In the genomic region with DNA sequence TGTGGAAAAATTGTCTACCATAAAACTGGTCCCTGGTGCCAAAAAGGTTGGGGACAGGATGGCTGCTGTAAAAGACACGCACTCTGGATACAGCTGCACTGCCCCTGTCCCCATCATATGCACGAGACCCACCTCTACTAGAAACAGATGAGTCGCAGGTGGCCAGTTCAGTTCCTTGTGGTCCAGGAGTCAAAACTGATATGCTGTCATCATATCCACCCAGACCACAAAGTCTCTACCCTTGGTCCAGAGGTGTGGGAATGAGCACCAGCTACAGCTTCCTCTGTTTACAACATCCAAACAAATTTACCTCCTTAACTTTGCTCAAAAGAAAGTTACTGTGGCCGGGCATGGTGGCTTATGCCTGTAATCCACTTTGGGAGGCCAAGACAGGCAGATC, we compare ENCODE assay signal across 26 cellular contexts.
"Had no signal": no experiment of that assay in that cellular context is flagged by ENCODE, and none has a peak within 500 bp of the region (broad histone marks: within the 10 kb centered on the region; RNA-seq: fewer than 3 reads in every experiment).

No MANE protein-coding gene starts in this region.

- H3K4me3 ChIP-seq: colonic mucosa, gastroesophageal sphincter, heart left ventricle, hepatocyte, lower lobe of right lung, mucosa of descending colon had no signal

- H3K27ac Mint-ChIP-seq: dendritic cell treated with granulocyte-macrophage colony-stimulating factor and Interleukin-4, amounts not matched to agents 40 ng/mL and 50 ng/mL, for 4 days; effector memory CD8-positive, alpha-beta T cell; endodermal cell; immature natural killer cell; mesothelial cell of epicardium; naive B cell had no signal

- ATAC-seq: effector memory CD8-positive, alpha-beta T cell; esophagus mucosa; foreskin keratinocyte; gastroesophageal sphincter; heart left ventricle; left colon; left lobe of liver; left ventricle myocardium superior; lower lobe of right lung; mucosa of descending colon had no signal

- H3K4me1 ChIP-seq: colonic mucosa, foreskin keratinocyte, gastroesophageal sphincter, heart left ventricle, lower lobe of right lung had no signal

- H3K4me3 Mint-ChIP-seq: dendritic cell treated with granulocyte-macrophage colony-stimulating factor and Interleukin-4, amounts not matched to agents 40 ng/mL and 50 ng/mL, for 4 days; effector memory CD8-positive, alpha-beta T cell; endodermal cell; immature natural killer cell; mesothelial cell of epicardium had no signal

- H3K27me3 ChIP-seq: colonic mucosa, gastroesophageal sphincter, heart left ventricle, hepatocyte had no signal

- H3K27ac ChIP-seq: colonic mucosa, epithelial cell of prostate, foreskin keratinocyte, gastroesophageal sphincter, heart left ventricle, hepatocyte, lower lobe of right lung had no signal

- H3K9me3 ChIP-seq: colonic mucosa, gastroesophageal sphincter, heart left ventricle, lower lobe of right lung, mucosa of descending colon had no signal

- H3K4me1 Mint-ChIP-seq: endodermal cell, immature natural killer cell, mesothelial cell of epicardium, naive B cell had no signal

- H3K27me3 Mint-ChIP-seq: dendritic cell treated with granulocyte-macrophage colony-stimulating factor and Interleukin-4, amounts not matched to agents 40 ng/mL and 50 ng/mL, for 4 days had no signal

- H3K36me3 ChIP-seq: colonic mucosa, gastroesophageal sphincter, heart left ventricle, lower lobe of right lung had no signal

- H3K9me3 Mint-ChIP-seq: dendritic cell treated with granulocyte-macrophage colony-stimulating factor and Interleukin-4, amounts not matched to agents 40 ng/mL and 50 ng/mL, for 4 days; effector memory CD8-positive, alpha-beta T cell; endodermal cell had no signal

- H3K36me3 Mint-ChIP-seq: mesothelial cell of epicardium, naive B cell had no signal

- DNase-seq: colonic mucosa; cortex of kidney; effector CD8-positive, alpha-beta T cell; effector memory CD8-positive, alpha-beta T cell; endodermal cell; erythroblast; foreskin keratinocyte; heart left ventricle; hypothalamus; immature natural killer cell; islet precursor cell; kidney; kidney glomerular epithelial cell; left colon; left ventricle myocardium superior; lower lobe of right lung; mesenchymal stem cell; mucosa of descending colon; naive B cell had no signal
